8 cellular contexts compared by ENCODE assay signal in the genomic region with DNA sequence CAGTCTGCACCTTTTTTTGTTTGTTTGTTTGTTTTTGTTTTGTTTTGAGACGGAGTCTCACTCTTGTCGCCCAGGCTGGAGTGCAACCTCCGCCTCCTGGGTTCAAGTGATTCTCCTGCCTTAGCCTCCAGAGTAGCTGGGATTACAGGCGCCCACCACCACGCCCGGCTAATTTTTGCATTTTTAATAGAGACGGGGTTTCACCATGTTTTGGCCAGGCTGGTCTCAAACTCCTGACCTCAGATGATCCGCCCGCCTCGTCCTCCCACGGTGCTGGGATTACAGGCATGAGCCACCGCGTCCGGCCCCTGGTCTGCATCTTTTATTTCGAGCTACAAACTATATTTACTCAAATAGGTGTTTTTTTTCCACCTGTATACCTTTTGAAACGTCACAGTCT. TPM values are rescaled to one million over a fixed set of nuclear protein-coding genes. Genes with fewer than 3 reads are reported as not detected.
DNase-seq lines count a peak whose midpoint lies in the region; ATAC-seq, FAIRE-seq and TF ChIP-seq lines count a peak whose summit lies in the region.
"Not testable (repeated sequence)": the region's sequence is repeated elsewhere in the genome, so short reads cannot be mapped to it uniquely, and the experiment has no call there.

No MANE protein-coding gene starts in this region.

- peaks cover 16% of the 10 kb centered on the region for H3K4me1 Mint-ChIP-seq in endodermal cell

- 3 to 4% methylated on average over 7 to 16 of the region's 16 CpGs for WGBS in endodermal cell (ENCODE audit: insufficient coverage in 1 of 2, insufficient read length in 1 of 2), 2 experiments
- no CpG with 5 or more reads among the region's 16 CpGs for WGBS in neuronal stem cell (ENCODE audit: extremely low coverage in 2 of 2, insufficient read length in 2 of 2, insufficient replicate concordance in 1 of 2), 2 donors

- H3K36me3 Mint-ChIP-seq in activated naive CD4-positive, alpha-beta T cell treated with anti-CD3 and anti-CD28 coated beads, Interleukin-2, amount 50 U/mL, for 72 hours = peaks cover 14 to 24% of the 10 kb centered on the region in 2 donors
- H3K36me3 Mint-ChIP-seq in endodermal cell (ENCODE audit: low read depth) = peaks cover 26% of the 10 kb centered on the region

- H3K18ac ChIP-seq in neuronal stem cell (ENCODE audit: low read length) = not testable (repeated sequence)

- FAIRE-seq in keratinocyte (lab: Jason Lieb, UNC) = not testable (repeated sequence)

- peak overlapping the region; percentile 89 for H3K4me2 ChIP-seq in BLaER1
- peak overlapping the region; percentile 97 for H3K4me2 ChIP-seq in keratinocyte (ENCODE audit: control insufficient read depth, extremely low read depth, insufficient read depth, low read depth, low read length)
- peak overlapping the region; percentile 52 for H3K4me2 ChIP-seq in neuronal stem cell (ENCODE audit: insufficient read depth, low read length, poor library complexity, severe bottlenecking)

- not testable (repeated sequence) for H3K9me1 ChIP-seq in keratinocyte (ENCODE audit: control insufficient read depth, extremely low read depth, insufficient read depth, low read length)

- not testable (repeated sequence) for ATAC-seq in activated naive CD4-positive, alpha-beta T cell treated with anti-CD3 and anti-CD28 coated beads, Interleukin-2, amount 50 U/mL, for 72 hours

- H3K9me3 Mint-ChIP-seq in activated naive CD4-positive, alpha-beta T cell treated with anti-CD3 and anti-CD28 coated beads, Interleukin-2, amount 50 U/mL, for 72 hours; endodermal cell: not testable (repeated sequence)

- H3K27ac Mint-ChIP-seq in activated naive CD4-positive, alpha-beta T cell treated with anti-CD3 and anti-CD28 coated beads, Interleukin-2, amount 50 U/mL, for 72 hours = peak overlapping the region; percentile 97
- H3K27ac Mint-ChIP-seq in endodermal cell = peak overlapping the region; percentile 99

- H2AFZ ChIP-seq in keratinocyte (ENCODE audit: control insufficient read depth, low read length) (peak overlapping the region; percentile 98), neuronal stem cell (ENCODE audit: low read length) (peak overlapping the region; percentile 95)

- peak overlapping the region; percentile 87 for H3K4me3 Mint-ChIP-seq in endodermal cell

- H4K91ac ChIP-seq in neuronal stem cell (ENCODE audit: low read depth, low read length, poor library complexity) = not testable (repeated sequence)

- dilution Hi-C loops in keratinocyte (cut with MboI; ENCODE audit: extremely low pct_ligation_motif_present, low sequenced_read_pairs) = not testable (repeated sequence)

- peaks cover 35% of the 10 kb centered on the region for H3K36me3 ChIP-seq in BLaER1
- H3K36me3 ChIP-seq in SK-N-MC (ENCODE audit: insufficient read depth, low read length) = peaks cover 38% of the 10 kb centered on the region
- H3K36me3 ChIP-seq in endodermal cell (ENCODE audit: control insufficient read depth, insufficient read depth, low read length) = peaks cover 27% of the 10 kb centered on the region
- not testable (repeated sequence) for H3K36me3 ChIP-seq in keratinocyte (ENCODE audit: control insufficient read depth in 2 of 2, extremely low read depth in 1 of 2, insufficient read depth in 2 of 2, low read length in 2 of 2)
- peaks cover 15 to 48% of the 10 kb centered on the region in 2 donors for H3K36me3 ChIP-seq in neuronal stem cell (replicated peaks in 1 of 2; ENCODE audit: control insufficient read depth in 2 of 2, insufficient read depth in 2 of 2, low read length in 2 of 2)
- H3K36me3 ChIP-seq in subcutaneous abdominal adipose tissue (ENCODE audit: control insufficient read depth in 5 of 5, insufficient read depth in 5 of 5, low read length in 5 of 5) = peaks cover 9 to 26% (median 18%) of the 10 kb centered on the region in 5 donors

- H3K4ac ChIP-seq in neuronal stem cell (ENCODE audit: low read length) = not testable (repeated sequence)

- DNase-seq in HL-60 (ENCODE audit: low read depth in 1 of 2, low spot score in 1 of 2); SK-N-MC (ENCODE audit: low read depth, low spot score); activated naive CD4-positive, alpha-beta T cell treated with anti-CD3 and anti-CD28 coated beads, Interleukin-2, amount 50 U/mL, for 72 hours (ENCODE audit: low spot score in 2 of 2); endodermal cell; keratinocyte (ENCODE audit: low read depth, low spot score); neuronal stem cell (ENCODE audit: low spot score): not testable (repeated sequence)

- H3K27ac ChIP-seq in BLaER1; endodermal cell (ENCODE audit: low read depth, low read length); neuronal stem cell (replicated peaks; ENCODE audit: low read length): not testable (repeated sequence)
- H3K27ac ChIP-seq in HL-60 (replicated peaks) = peak overlapping the region; percentile 99
- H3K27ac ChIP-seq in SK-N-MC = peak overlapping the region; percentile 39; the same call in 1 of the 2 replicates
- peak overlapping the region; percentile 98 for H3K27ac ChIP-seq in keratinocyte (ENCODE audit: control insufficient read depth, insufficient read depth, low read length)
- H3K27ac ChIP-seq in subcutaneous abdominal adipose tissue (ENCODE audit: low read depth, low read length) = peak overlapping the region; percentile 99

- H4K20me1 ChIP-seq in BLaER1 = peaks cover 28% of the 10 kb centered on the region
- H4K20me1 ChIP-seq in keratinocyte (ENCODE audit: control insufficient read depth, extremely low read depth, insufficient read depth, low read length) = not testable (repeated sequence)

- H3K27me3 ChIP-seq in BLaER1; HL-60 (ENCODE audit: insufficient read depth, poor library complexity, severe bottlenecking); endodermal cell (ENCODE audit: control insufficient read depth, insufficient read depth, low read length, poor library complexity, severe bottlenecking); keratinocyte (ENCODE audit: control insufficient read depth, extremely low read depth, insufficient read depth, low read length); neuronal stem cell (ENCODE audit: control insufficient read depth in 3 of 3, insufficient read depth in 3 of 3, low read depth in 1 of 3, low read length in 3 of 3); subcutaneous abdominal adipose tissue (ENCODE audit: control insufficient read depth in 5 of 5, insufficient read depth in 4 of 5, low read length in 5 of 5): not testable (repeated sequence)

- peaks cover 66% of the 10 kb centered on the region for H3K79me2 ChIP-seq in keratinocyte (ENCODE audit: control insufficient read depth, insufficient read depth, low read length)

- H2BK5ac ChIP-seq in neuronal stem cell (ENCODE audit: low read length) = not testable (repeated sequence)

- not testable (repeated sequence) for H3K23ac ChIP-seq in neuronal stem cell (ENCODE audit: low read depth, low read length, poor library complexity)

- H3K4me1 ChIP-seq in BLaER1 = peaks cover 37% of the 10 kb centered on the region
- H3K4me1 ChIP-seq in endodermal cell (ENCODE audit: control insufficient read depth, insufficient read depth, low read length); neuronal stem cell (ENCODE audit: control insufficient read depth in 2 of 2, insufficient read depth in 1 of 2, low read depth in 1 of 2, low read length in 2 of 2): not testable (repeated sequence)
- H3K4me1 ChIP-seq in keratinocyte (ENCODE audit: control insufficient read depth, extremely low read depth, insufficient read depth, low read length) = peaks cover 15% of the 10 kb centered on the region
- peaks cover 0 to 27% (median 25%) of the 10 kb centered on the region in 5 donors for H3K4me1 ChIP-seq in subcutaneous abdominal adipose tissue (ENCODE audit: control insufficient read depth in 5 of 5, insufficient read depth in 5 of 5, low read length in 5 of 5)

- not testable (repeated sequence) for H3K27me3 Mint-ChIP-seq in endodermal cell (ENCODE audit: insufficient read depth)

- H2AK5ac ChIP-seq in neuronal stem cell (ENCODE audit: low read depth, low read length) = not testable (repeated sequence)

- not testable (repeated sequence) for H2BK15ac ChIP-seq in neuronal stem cell (ENCODE audit: low read length)

- not testable (repeated sequence) for H3K9me3 ChIP-seq in BLaER1; SK-N-MC (ENCODE audit: low read depth, low read length); endodermal cell (ENCODE audit: control insufficient read depth, low read length); keratinocyte (ENCODE audit: control insufficient read depth, low read depth, low read length); neuronal stem cell (replicated peaks in 1 of 2; ENCODE audit: control insufficient read depth in 2 of 2, insufficient read depth in 1 of 2, low read depth in 1 of 2, low read length in 2 of 2); subcutaneous abdominal adipose tissue (ENCODE audit: control insufficient read depth in 5 of 5, low read length in 5 of 5)

- H3K9ac ChIP-seq in BLaER1 (peak overlapping the region; percentile 96), SK-N-MC (ENCODE audit: insufficient read length) (peak overlapping the region; percentile 96), endodermal cell (ENCODE audit: extremely low read depth, low read length, poor library complexity, severe bottlenecking) (peak overlapping the region; percentile 96), keratinocyte (ENCODE audit: control insufficient read depth, extremely low read depth, insufficient read depth, low read length) (peak overlapping the region; percentile 99), subcutaneous abdominal adipose tissue (ENCODE audit: low read length in 5 of 5) (peak overlapping the region in 4 of 5 donors; percentile 88 to 99 (median 93))
- H3K9ac ChIP-seq in neuronal stem cell (ENCODE audit: low read depth, low read length, poor library complexity) = not testable (repeated sequence)

- TF ChIP-seq CTCF in HL-60 (IDR thresholded peaks at IDR 0.05; ENCODE audit: insufficient read depth, low read length); endodermal cell (conservative IDR thresholded peaks at IDR 0.05); keratinocyte (optimal IDR thresholded peaks at IDR 0.05 in 1 of 3, IDR thresholded peaks at IDR 0.05 in 1 of 3, conservative IDR thresholded peaks at IDR 0.05 in 1 of 3; ENCODE audit: extremely low read depth in 1 of 3, insufficient read depth in 2 of 3, low read length in 3 of 3): not testable (repeated sequence)

- H4K8ac ChIP-seq in neuronal stem cell (ENCODE audit: low read depth, low read length) = not testable (repeated sequence)

- H3K79me1 ChIP-seq in neuronal stem cell (ENCODE audit: low read depth, low read length) = not testable (repeated sequence)

- not testable (repeated sequence) for H2BK120ac ChIP-seq in neuronal stem cell (ENCODE audit: low read depth, low read length)

- H3K4me3 ChIP-seq in BLaER1 (peak overlapping the region; percentile 74), HL-60 (replicated peaks; ENCODE audit: insufficient read depth, low read length) (peak overlapping the region; percentile 59), SK-N-MC (peak overlapping the region; percentile 88), endodermal cell (ENCODE audit: low read length) (peak overlapping the region; percentile 99), keratinocyte (ENCODE audit: control insufficient read depth in 2 of 3, extremely low read depth in 1 of 3, insufficient read depth in 2 of 3, low read depth in 1 of 3, low read length in 3 of 3) (peak overlapping the region; percentile 65 to 100 (median 99)), neuronal stem cell (ENCODE audit: low read length in 2 of 2) (peak overlapping the region; percentile 90 to 92), subcutaneous abdominal adipose tissue (ENCODE audit: low read depth in 1 of 5, low read length in 5 of 5) (peak overlapping the region; percentile 90 to 98 (median 91))

- H2BK12ac ChIP-seq in neuronal stem cell (ENCODE audit: low read length) = not testable (repeated sequence)

- not testable (repeated sequence) for H3K14ac ChIP-seq in neuronal stem cell (ENCODE audit: low read length)

RNA-seq across cellular contexts. Expression of a gene that starts 0.7 kb away (rescaled TPM):
- total RNA-seq in activated naive CD4-positive, alpha-beta T cell treated with anti-CD3 and anti-CD28 coated beads, Interleukin-2, amount 50 U/mL, for 72 hours = 10 to 100 TPM; 25.7 to 29.7 TPM
- total RNA-seq in endodermal cell = 10 to 100 TPM; 30.1 to 40.0 TPM
- polyA plus RNA-seq in endodermal cell (2013, experiment 1 of 2) = 38.8 TPM
- polyA plus RNA-seq in endodermal cell (2013, experiment 2 of 2) = 35.3 TPM
- 13.4 to 23.0 TPM (median 22.8 TPM) in 3 replicates for polyA plus RNA-seq in keratinocyte
- 10.6 TPM for polyA plus RNA-seq in keratinocyte (2011; ENCODE audit: low read depth)
- 10.8 and 18.5 TPM in 2 replicates for polyA plus RNA-seq in keratinocyte (2011; cell fraction: cytosol; rRNA removed)
- polyA plus RNA-seq in keratinocyte (2011; cell fraction: nucleus; rRNA removed) = 18.7 and 19.2 TPM in 2 replicates
- 14.4 and 15.4 TPM in 2 replicates for polyA plus RNA-seq in keratinocyte (2012; ENCODE audit: low replicate concordance)
- polyA minus RNA-seq in keratinocyte = 10.4 to 19.7 TPM (median 16.8 TPM) in 3 replicates
- polyA minus RNA-seq in keratinocyte (2011; cell fraction: cytosol; rRNA and poly(A)+ RNA removed) = 11.9 TPM
- 14.1 and 24.3 TPM in 2 replicates for polyA minus RNA-seq in keratinocyte (2011; cell fraction: nucleus; rRNA and poly(A)+ RNA removed)
- polyA plus RNA-seq in neuronal stem cell (2013, experiment 1 of 2) = 28.4 TPM
- 30.2 TPM for polyA plus RNA-seq in neuronal stem cell (2013, experiment 2 of 2)

RNA-seq across cellular contexts. Expression of a gene that starts 1.0 kb away (rescaled TPM):
- 10 to 100 TPM; 61.3 to 86.2 TPM for total RNA-seq in activated naive CD4-positive, alpha-beta T cell treated with anti-CD3 and anti-CD28 coated beads, Interleukin-2, amount 50 U/mL, for 72 hours
- total RNA-seq in endodermal cell = 10 to 100 TPM; 32.6 to 54.2 TPM
- polyA plus RNA-seq in endodermal cell (2013, experiment 1 of 2) = 49.8 TPM
- polyA plus RNA-seq in endodermal cell (2013, experiment 2 of 2) = 45.9 TPM
- 21.3 to 60.3 TPM (median 27.3 TPM) in 3 replicates for polyA plus RNA-seq in keratinocyte
- polyA plus RNA-seq in keratinocyte (2011; ENCODE audit: low read depth) = 60.9 TPM
- polyA plus RNA-seq in keratinocyte (2011; cell fraction: cytosol; rRNA removed) = 26.2 and 58.6 TPM in 2 replicates
- 17.1 and 21.9 TPM in 2 replicates for polyA plus RNA-seq in keratinocyte (2011; cell fraction: nucleus; rRNA removed)
- 34.6 and 80.5 TPM in 2 replicates for polyA plus RNA-seq in keratinocyte (2012; ENCODE audit: low replicate concordance)
- polyA minus RNA-seq in keratinocyte = 1.6 to 20.2 TPM (median 4.8 TPM) in 3 replicates
- 10.4 TPM for polyA minus RNA-seq in keratinocyte (2011; cell fraction: cytosol; rRNA and poly(A)+ RNA removed)
- polyA minus RNA-seq in keratinocyte (2011; cell fraction: nucleus; rRNA and poly(A)+ RNA removed) = 0.74 and 8.5 TPM in 2 replicates
- polyA plus RNA-seq in neuronal stem cell (2013, experiment 1 of 2) = 42.7 TPM
- 44.2 TPM for polyA plus RNA-seq in neuronal stem cell (2013, experiment 2 of 2)

RNA-seq across cellular contexts. Expression of a gene that starts 1.0 kb away (rescaled TPM):
- total RNA-seq in activated naive CD4-positive, alpha-beta T cell treated with anti-CD3 and anti-CD28 coated beads, Interleukin-2, amount 50 U/mL, for 72 hours = 10 to 100 TPM; 74.3 to 80.1 TPM
- total RNA-seq in endodermal cell = 10 to 100 TPM; 69.5 to 74.3 TPM
- 72.4 TPM for polyA plus RNA-seq in endodermal cell (2013, experiment 1 of 2)
- 67.6 TPM for polyA plus RNA-seq in endodermal cell (2013, experiment 2 of 2)
- 167 to 237 TPM (median 187 TPM) in 3 replicates for polyA plus RNA-seq in keratinocyte
- 164 TPM for polyA plus RNA-seq in keratinocyte (2011; ENCODE audit: low read depth)
- 230 and 415 TPM in 2 replicates for polyA plus RNA-seq in keratinocyte (2011; cell fraction: cytosol; rRNA removed)
- 141 and 170 TPM in 2 replicates for polyA plus RNA-seq in keratinocyte (2011; cell fraction: nucleus; rRNA removed)
- 98.4 and 99.6 TPM in 2 replicates for polyA plus RNA-seq in keratinocyte (2012; ENCODE audit: low replicate concordance)
- 34.4 to 120 TPM (median 68.7 TPM) in 3 replicates for polyA minus RNA-seq in keratinocyte
- polyA minus RNA-seq in keratinocyte (2011; cell fraction: cytosol; rRNA and poly(A)+ RNA removed) = 73.7 TPM
- 19.2 and 34.1 TPM in 2 replicates for polyA minus RNA-seq in keratinocyte (2011; cell fraction: nucleus; rRNA and poly(A)+ RNA removed)
- 62.3 TPM for polyA plus RNA-seq in neuronal stem cell (2013, experiment 1 of 2)
- 61.2 TPM for polyA plus RNA-seq in neuronal stem cell (2013, experiment 2 of 2)

RNA-seq across cellular contexts. Expression of a gene that starts 37.7 kb away (rescaled TPM):
- 10 to 100 TPM; 13.3 to 16.0 TPM for total RNA-seq in activated naive CD4-positive, alpha-beta T cell treated with anti-CD3 and anti-CD28 coated beads, Interleukin-2, amount 50 U/mL, for 72 hours
- total RNA-seq in endodermal cell = 1 to 10 TPM in 1 of 2 donors, under 1 TPM in 1; 0.38 to 7.3 TPM
- polyA plus RNA-seq in endodermal cell (2013, experiment 1 of 2) = 4.6 TPM
- 5.3 TPM for polyA plus RNA-seq in endodermal cell (2013, experiment 2 of 2)
- 3.8 to 6.3 TPM (median 3.9 TPM) in 3 replicates for polyA plus RNA-seq in keratinocyte
- polyA plus RNA-seq in keratinocyte (2011; ENCODE audit: low read depth) = 6.2 TPM
- 3.6 and 5.3 TPM in 2 replicates for polyA plus RNA-seq in keratinocyte (2011; cell fraction: cytosol; rRNA removed)
- polyA plus RNA-seq in keratinocyte (2011; cell fraction: nucleus; rRNA removed) = 6.0 and 7.1 TPM in 2 replicates
- polyA plus RNA-seq in keratinocyte (2012; ENCODE audit: low replicate concordance) = 4.5 and 5.2 TPM in 2 replicates
- polyA minus RNA-seq in keratinocyte = 2.0 to 5.8 TPM (median 4.2 TPM) in 3 replicates
- 4.8 TPM for polyA minus RNA-seq in keratinocyte (2011; cell fraction: cytosol; rRNA and poly(A)+ RNA removed)
- polyA minus RNA-seq in keratinocyte (2011; cell fraction: nucleus; rRNA and poly(A)+ RNA removed) = 3.1 and 4.0 TPM in 2 replicates
- polyA plus RNA-seq in neuronal stem cell (2013, experiment 1 of 2) = 2.4 TPM
- 2.6 TPM for polyA plus RNA-seq in neuronal stem cell (2013, experiment 2 of 2)

RNA-seq across cellular contexts. Expression of a gene that starts 44.6 kb away (rescaled TPM):
- total RNA-seq in activated naive CD4-positive, alpha-beta T cell treated with anti-CD3 and anti-CD28 coated beads, Interleukin-2, amount 50 U/mL, for 72 hours = under 1 TPM; 0.23 to 0.39 TPM
- 10 to 100 TPM; 30.5 to 38.0 TPM for total RNA-seq in endodermal cell
- 3.9 TPM for polyA plus RNA-seq in endodermal cell (2013, experiment 1 of 2)
- polyA plus RNA-seq in endodermal cell (2013, experiment 2 of 2) = 4.1 TPM
- 16.7 to 20.2 TPM (median 17.6 TPM) in 3 replicates for polyA plus RNA-seq in keratinocyte
- 14.7 TPM for polyA plus RNA-seq in keratinocyte (2011; ENCODE audit: low read depth)
- polyA plus RNA-seq in keratinocyte (2011; cell fraction: cytosol; rRNA removed) = 11.1 and 14.9 TPM in 2 replicates
- polyA plus RNA-seq in keratinocyte (2011; cell fraction: nucleus; rRNA removed) = 26.0 and 31.5 TPM in 2 replicates
- 13.4 and 14.0 TPM in 2 replicates for polyA plus RNA-seq in keratinocyte (2012; ENCODE audit: low replicate concordance)
- polyA minus RNA-seq in keratinocyte = 15.6 to 47.5 TPM (median 35.0 TPM) in 3 replicates
- 22.8 TPM for polyA minus RNA-seq in keratinocyte (2011; cell fraction: cytosol; rRNA and poly(A)+ RNA removed)
- 31.4 and 44.6 TPM in 2 replicates for polyA minus RNA-seq in keratinocyte (2011; cell fraction: nucleus; rRNA and poly(A)+ RNA removed)
- polyA plus RNA-seq in neuronal stem cell (2013, experiment 1 of 2) = 4.6 TPM
- polyA plus RNA-seq in neuronal stem cell (2013, experiment 2 of 2) = 5.1 TPM
